1 cellular context compared by ENCODE assay signal in genomic region chrX:153999359-154000037, GRCh38.
TF ChIP-seq lines count a peak whose summit lies in the region.

No MANE protein-coding gene starts in this region.

TF ChIP-seq in IMR-90, 13 proteins besides CTCF, POLR2A, EP300 and RAD21:
- no peak for TF ChIP-seq FOS (IDR thresholded peaks at IDR 0.05; ENCODE audit: low read depth, low read length)
- no peak for TF ChIP-seq USF2 (IDR thresholded peaks at IDR 0.05; ENCODE audit: low read depth, low read length)
- no peak for TF ChIP-seq RCOR1 (IDR thresholded peaks at IDR 0.05; ENCODE audit: insufficient replicate concordance, low read length)
- no peak for TF ChIP-seq CHD1 (IDR thresholded peaks at IDR 0.05; ENCODE audit: low read depth, low read length)
- no peak for TF ChIP-seq RFX5 (IDR thresholded peaks at IDR 0.05; ENCODE audit: low read depth, low read length)
- TF ChIP-seq CEBPB (IDR thresholded peaks at IDR 0.05; ENCODE audit: low read depth, low read length), result no peak
- no peak for TF ChIP-seq MXI1 (IDR thresholded peaks at IDR 0.05; ENCODE audit: borderline replicate concordance, low read depth, low read length)
- TF ChIP-seq MAZ (IDR thresholded peaks at IDR 0.05; ENCODE audit: borderline replicate concordance, low read depth, low read length), result no peak
- TF ChIP-seq SMC3 (IDR thresholded peaks at IDR 0.05; ENCODE audit: low read depth, low read length), result no peak
- no peak for TF ChIP-seq BHLHE40 (IDR thresholded peaks at IDR 0.05; ENCODE audit: low read depth, low read length)
- TF ChIP-seq MAFK (IDR thresholded peaks at IDR 0.05; ENCODE audit: low read depth, low read length), result no peak
- no peak for TF ChIP-seq NFE2L2 (IDR thresholded peaks at IDR 0.05; ENCODE audit: low read depth, low read length)
- TF ChIP-seq ELK1 (IDR thresholded peaks at IDR 0.05; ENCODE audit: borderline replicate concordance, low read depth, low read length), result no peak
